In genomic region chr11:69277074-69277809, GRCh38 we compare ENCODE assay signal across 15 cellular contexts.
DNase-seq lines count a peak whose midpoint lies in the region; ATAC-seq and TF ChIP-seq lines count a peak whose summit lies in the region.
"Had no signal": no experiment of that assay in that cellular context is flagged by ENCODE, and none has a peak within 500 bp of the region (broad histone marks: within the 10 kb centered on the region; RNA-seq: fewer than 3 reads in every experiment).

No MANE protein-coding gene starts in this region.

- H3K4me1 Mint-ChIP-seq in memory B cell, result peaks cover 7% of the 10 kb centered on the region

- peak; percentile 70 for ATAC-seq in GM21360 (IDR thresholded peaks at IDR 0.05; ENCODE audit: unreplicated experiment)
- no peak for ATAC-seq in memory B cell (ENCODE audit: low read depth)
- no peak for ATAC-seq in GM18511 (IDR thresholded peaks at IDR 0.05; ENCODE audit: unreplicated experiment)
- no peak for ATAC-seq in HG03135 (IDR thresholded peaks at IDR 0.05; ENCODE audit: unreplicated experiment)
- ATAC-seq: activated CD4-positive, CD25-positive, alpha-beta regulatory T cell treated with anti-CD3 and anti-CD28 coated beads, Interleukin-2, amount 50 U/mL, for 24 hours had no signal

- TF ChIP-seq CTCF in GM06990 (IDR thresholded peaks at IDR 0.05; ENCODE audit: insufficient read depth, low read length, poor library complexity, severe bottlenecking), result no peak

- peak overlapping the region; percentile 11; the same call in 1 of the 2 replicates for H3K4me3 ChIP-seq in GM06990 (replicated peaks; ENCODE audit: low read depth, low read length)
- H3K4me3 ChIP-seq: GM23248 had no signal

- no peaks in the 10 kb centered on the region for H3K27me3 ChIP-seq in GM06990 (replicated peaks; ENCODE audit: control insufficient read depth, insufficient read depth, low read length)

- H3K9me3 Mint-ChIP-seq in memory B cell, result peaks cover under 1% of the 10 kb centered on the region
- H3K9me3 Mint-ChIP-seq: activated naive CD4-positive, alpha-beta T cell treated with anti-CD3 and anti-CD28 coated beads for 36 hours had no signal

- H3K36me3 ChIP-seq in GM06990 (ENCODE audit: control insufficient read depth, insufficient read depth, low read length), result no peaks in the 10 kb centered on the region

- H3K27ac Mint-ChIP-seq in memory B cell, result no peak overlapping the region
- H3K27ac Mint-ChIP-seq: activated naive CD4-positive, alpha-beta T cell treated with anti-CD3 and anti-CD28 coated beads for 36 hours had no signal

- H3K36me3 Mint-ChIP-seq in memory B cell, result no peaks in the 10 kb centered on the region

- H3K27me3 Mint-ChIP-seq in memory B cell, result peaks cover 5% of the 10 kb centered on the region

- peak overlapping the region; percentile 22 for H3K4me3 Mint-ChIP-seq in memory B cell
- H3K4me3 Mint-ChIP-seq: activated naive CD4-positive, alpha-beta T cell treated with anti-CD3 and anti-CD28 coated beads for 36 hours had no signal

- DNase-seq in GM06990 (ENCODE audit: extremely low read depth, insufficient read length) (peak; percentile 36), OCI-M1 (lab: John Stamatoyannopoulos, UW) (peak; percentile 56), memory B cell (ENCODE audit: low spot score in 2 of 2) (no peak), amygdala (lab: John Stamatoyannopoulos, UW) (no peak), HCEC 1CT (no peak)
- DNase-seq: activated CD8-positive, alpha-beta memory T cell treated with anti-CD3 and anti-CD28 coated beads, Interleukin-2, amount 50 U/mL, for 4 hours; activated naive CD4-positive, alpha-beta T cell treated with anti-CD3 and anti-CD28 coated beads for 36 hours; GM23248; mesendoderm; NCI-H187; occipital lobe had no signal

Comparison
In these comparisons a context has a peak if more than half of its experiments do, and no peak if none do; other contexts are left out.
1. DNase-seq: peak in GM06990 (single experiment) and OCI-M1 (single experiment); none in memory B cell (0 of 2), amygdala (0 of 56) and HCEC 1CT (single experiment).